Comparison of ENCODE assay signal across 17 cellular contexts in the genomic region with DNA sequence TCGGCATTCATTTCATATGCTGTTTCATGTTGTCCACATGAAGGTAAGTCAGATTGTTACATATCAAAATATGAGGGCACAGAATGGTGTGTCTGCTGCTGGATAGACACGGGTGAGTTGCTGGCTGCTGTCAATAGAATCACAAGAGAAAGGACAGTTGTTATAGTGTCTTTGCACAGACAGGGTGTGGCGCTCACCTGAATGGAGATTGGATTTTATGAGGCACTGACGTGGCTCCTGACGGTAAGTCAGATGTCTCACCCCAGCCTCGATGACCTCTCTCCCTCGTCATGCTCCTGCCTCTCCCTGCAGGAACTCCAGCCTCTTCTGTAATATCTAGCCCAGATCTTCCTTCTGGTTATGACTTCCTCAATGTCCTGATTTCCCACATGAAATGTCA.
DNase-seq lines count a peak whose midpoint lies in the region; ATAC-seq and TF ChIP-seq lines count a peak whose summit lies in the region.
"Had no signal": no experiment of that assay in that cellular context is flagged by ENCODE, and none has a peak within 500 bp of the region (broad histone marks: within the 10 kb centered on the region; RNA-seq: fewer than 3 reads in every experiment).

No MANE protein-coding gene starts in this region.

- H3K9ac ChIP-seq in adipocyte (ENCODE audit: low read length), result no peak overlapping the region
- H3K9ac ChIP-seq in parathyroid adenoma, result no peak overlapping the region

- peaks cover 10% of the 10 kb centered on the region for H3K4me1 ChIP-seq in adipocyte (ENCODE audit: control insufficient read depth, insufficient read depth, low read length)
- peaks cover 7% of the 10 kb centered on the region for H3K4me1 ChIP-seq in parathyroid adenoma

- H3K79me2 ChIP-seq in parathyroid adenoma, result no peaks in the 10 kb centered on the region

- H2AFZ ChIP-seq in parathyroid adenoma, result peak overlapping the region; percentile 43

- H3K9me3 ChIP-seq in adipocyte (ENCODE audit: control insufficient read depth, low read length), result no peaks in the 10 kb centered on the region
- H3K9me3 ChIP-seq in parathyroid adenoma (ENCODE audit: control insufficient read depth, low read length), result no peaks in the 10 kb centered on the region

- H3K27me3 ChIP-seq in adipocyte (replicated peaks; ENCODE audit: control insufficient read depth, insufficient read depth, low read length), result no peaks in the 10 kb centered on the region
- no peaks in the 10 kb centered on the region for H3K27me3 ChIP-seq in parathyroid adenoma (ENCODE audit: control insufficient read depth, insufficient read depth, low read length)

- DNase-seq in DMS53 treated with DMSO at 0.1 percent for 48 hours (lab: John Stamatoyannopoulos, UW; ENCODE audit: unreplicated experiment), result peak; percentile 31
- DNase-seq in NCI-H187 treated with DMSO at 0.1 percent for 48 hours (lab: John Stamatoyannopoulos, UW), result peak; percentile 40
- DNase-seq in adipocyte (ENCODE audit: low read depth), result no peak
- no peak for DNase-seq in putamen (ENCODE audit: low spot score)
- no peak for DNase-seq in NCI-H1436 treated with DMSO at 0.1 percent for 48 hours (lab: John Stamatoyannopoulos, UW)
- DNase-seq: activated CD4-positive, alpha-beta T cell treated with anti-CD3 and anti-CD28 coated beads, Interleukin-2, amount 10 ng/mL, durations not matched to agents 24 days and 14 days; activated CD8-positive, alpha-beta memory T cell treated with anti-CD3 and anti-CD28 coated beads, Interleukin-2, amount 50 U/mL, for 4 hours; activated naive CD4-positive, alpha-beta T cell treated with anti-CD3 and anti-CD28 coated beads, Interleukin-2, amount 50 U/mL, for 16 hours; naive thymus-derived CD4-positive, alpha-beta T cell; NCI-H1105 treated with DMSO at 0.1 percent for 48 hours; NCI-H446 had no signal

- ATAC-seq in GM19397 (IDR thresholded peaks at IDR 0.05; ENCODE audit: unreplicated experiment), result no peak
- ATAC-seq: naive thymus-derived CD4-positive, alpha-beta T cell; stimulated activated memory B cell treated with anti-CD40 and anti-IgM and Interleukin-4, amounts not matched to agents 10 μg/mL and 1 μg/mL and 100 μg/mL, for 72 hours had no signal

- no peaks in the 10 kb centered on the region for H3K36me3 ChIP-seq in adipocyte (ENCODE audit: control insufficient read depth, insufficient read depth, low read length, severe bottlenecking)
- no peaks in the 10 kb centered on the region for H3K36me3 ChIP-seq in parathyroid adenoma (ENCODE audit: control insufficient read depth, insufficient read depth, low read length)

- no peak overlapping the region for H3K27ac ChIP-seq in parathyroid adenoma
- H3K27ac ChIP-seq: HL-60 had no signal

- H3K4me2 ChIP-seq in parathyroid adenoma (ENCODE audit: low read length), result no peak overlapping the region

- H3K4me3 ChIP-seq in adipocyte (ENCODE audit: low read length) (peak overlapping the region; percentile 1), parathyroid adenoma (ENCODE audit: low read depth, low read length) (no peak overlapping the region)
- H3K4me3 ChIP-seq: coronary artery, lung had no signal

- no peak for TF ChIP-seq CTCF in parathyroid adenoma (IDR thresholded peaks at IDR 0.05)

Comparison
In these comparisons a context has a peak if more than half of its experiments do, and no peak if none do; other contexts are left out.
1. DNase-seq: peak in DMS53 treated with DMSO at 0.1 percent for 48 hours (single experiment) and NCI-H187 treated with DMSO at 0.1 percent for 48 hours (single experiment); none in adipocyte (single experiment), putamen (single experiment) and NCI-H1436 treated with DMSO at 0.1 percent for 48 hours (single experiment).